Comparison of ENCODE assay signal across 18 cellular contexts in the genomic region with DNA sequence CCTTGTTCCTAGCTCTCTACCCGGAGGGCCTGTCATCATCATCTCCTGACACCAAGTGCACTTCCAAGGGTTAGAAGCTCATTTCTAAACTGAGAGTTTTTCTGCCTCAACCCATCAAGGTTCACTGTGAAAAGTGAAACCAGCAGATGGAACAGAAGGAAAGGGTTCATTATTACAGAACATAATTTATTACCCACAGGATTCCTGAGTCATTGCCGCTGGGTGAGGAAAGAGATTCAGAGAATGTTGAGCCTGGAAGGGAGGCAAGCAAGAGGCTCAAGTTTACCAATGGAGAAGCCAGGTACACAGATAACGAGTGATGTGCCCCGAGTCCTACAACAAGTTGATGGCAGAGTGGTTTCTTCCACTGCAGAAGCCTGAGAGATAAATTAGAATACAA.
DNase-seq lines count a peak whose midpoint lies in the region; ATAC-seq and TF ChIP-seq lines count a peak whose summit lies in the region.
"Had no signal": no experiment of that assay in that cellular context is flagged by ENCODE, and none has a peak within 500 bp of the region (broad histone marks: within the 10 kb centered on the region; RNA-seq: fewer than 3 reads in every experiment).

No MANE protein-coding gene starts in this region.

- peak overlapping the region; percentile 14 for H3K27ac Mint-ChIP-seq in nephron progenitor cell
- H3K27ac Mint-ChIP-seq: CD8-positive, alpha-beta T cell had no signal

- no peaks in the 10 kb centered on the region for H3K36me3 Mint-ChIP-seq in nephron progenitor cell (ENCODE audit: low read depth)
- H3K36me3 Mint-ChIP-seq: CD8-positive, alpha-beta T cell had no signal

- no peaks in the 10 kb centered on the region for H3K9me3 ChIP-seq in RWPE2 (ENCODE audit: severe bottlenecking)

- intact Hi-C loops in dorsolateral prefrontal cortex (cut with DNase I) = no loop called here

- H3K4me3 ChIP-seq in RWPE2 (ENCODE audit: severe bottlenecking) (no peak overlapping the region), dorsolateral prefrontal cortex (no peak overlapping the region)

- H3K27me3 ChIP-seq in RWPE2 (ENCODE audit: insufficient read depth, poor library complexity, severe bottlenecking) (no peaks in the 10 kb centered on the region), dorsolateral prefrontal cortex (no peaks in the 10 kb centered on the region)

- H3K27ac ChIP-seq in RWPE2 (ENCODE audit: poor library complexity, severe bottlenecking) = no peak overlapping the region
- H3K27ac ChIP-seq in dorsolateral prefrontal cortex = no peak overlapping the region
- no peak overlapping the region for H3K27ac ChIP-seq in caudate nucleus (ENCODE audit: low read depth, low read length)

- no peak overlapping the region for H3K4me3 Mint-ChIP-seq in nephron progenitor cell
- H3K4me3 Mint-ChIP-seq: CD8-positive, alpha-beta T cell had no signal

- H3K27me3 Mint-ChIP-seq in nephron progenitor cell (ENCODE audit: low read depth, poor library complexity) = peaks cover 10% of the 10 kb centered on the region

- DNase-seq in NCI-H2171 treated with DMSO at 0.1 percent for 48 hours (lab: John Stamatoyannopoulos, UW) = peak; percentile 13
- no peak for DNase-seq in NCI-H2171 (lab: John Stamatoyannopoulos, UW)
- DNase-seq in RWPE2 (ENCODE audit: low spot score) = no peak
- DNase-seq in nephron progenitor cell = no peak
- DNase-seq in dorsolateral prefrontal cortex = no peak
- DNase-seq in SKM-1 (lab: John Stamatoyannopoulos, UW; ENCODE audit: unreplicated experiment) = no peak
- DNase-seq in caudate nucleus (lab: John Stamatoyannopoulos, UW) = no peak
- DNase-seq: 8988T; CD8-positive, alpha-beta T cell; DND-41; KBM-7; MV-4-11; NCI-H1417; NCI-H2029; NCI-H524; RPMI8226 had no signal

- no peaks in the 10 kb centered on the region for H3K9me3 Mint-ChIP-seq in nephron progenitor cell
- H3K9me3 Mint-ChIP-seq: CD8-positive, alpha-beta T cell had no signal

- ATAC-seq in RWPE2 (ENCODE audit: low read depth) (peak; percentile 23; the same call in 1 of the 3 replicates), GM21423 (IDR thresholded peaks at IDR 0.05; ENCODE audit: unreplicated experiment) (no peak)
- ATAC-seq: CD8-positive, alpha-beta T cell; HCT116 had no signal

- no peaks in the 10 kb centered on the region for H3K36me3 ChIP-seq in RWPE2 (ENCODE audit: low read depth)

- no peaks in the 10 kb centered on the region for H3K4me1 ChIP-seq in RWPE2 (ENCODE audit: insufficient read depth, poor library complexity, severe bottlenecking)

- no peak for TF ChIP-seq CTCF in RWPE2 (IDR thresholded peaks at IDR 0.05; ENCODE audit: poor library complexity, severe bottlenecking)
- no peak for TF ChIP-seq CTCF in nephron progenitor cell (IDR thresholded peaks at IDR 0.05)
- TF ChIP-seq CTCF in dorsolateral prefrontal cortex (IDR thresholded peaks at IDR 0.05 in 54 of 56, conservative IDR thresholded peaks at IDR 0.05 in 2 of 56; ENCODE audit: low read depth in 1 of 56, partially characterized antibody in 56 of 56) = no peak

- H3K4me1 Mint-ChIP-seq in nephron progenitor cell = peaks cover 49% of the 10 kb centered on the region
